ENCODE assay signal across 23 cellular contexts in genomic region chr2:96243843-96244242, GRCh38.
"Had no signal": no experiment of that assay in that cellular context is flagged by ENCODE, and none has a peak within 500 bp of the region (broad histone marks: within the 10 kb centered on the region; RNA-seq: fewer than 3 reads in every experiment).

No MANE protein-coding gene starts in this region.

- FAIRE-seq: endothelial cell of umbilical vein, keratinocyte, small intestine, urothelium cell line had no signal

- ATAC-seq: foreskin keratinocyte; left colon; left ventricle myocardium superior; right cardiac atrium; stimulated activated naive CD8-positive, alpha-beta T cell treated with anti-CD3 and anti-CD28 coated beads, Interleukin-15, Interleukin-2, amounts not matched to agents 100 U/mL and 50 U/mL, for 24 hours had no signal

- H3K4me3 ChIP-seq: colonic mucosa, lung, suprapubic skin, thyroid gland had no signal

- H3K4me1 ChIP-seq: colonic mucosa had no signal

- H3K27me3 ChIP-seq: colonic mucosa, foreskin keratinocyte, suprapubic skin, thyroid gland had no signal

- H3K27me3 Mint-ChIP-seq: naive B cell, type B pancreatic cell had no signal

- H3K36me3 ChIP-seq: colonic mucosa, suprapubic skin, thyroid gland had no signal

- H3K9me3 ChIP-seq: colonic mucosa, suprapubic skin, thyroid gland had no signal

- H3K27ac ChIP-seq: colonic mucosa, foreskin keratinocyte, suprapubic skin, thyroid gland had no signal

- H3K9me3 Mint-ChIP-seq: endodermal cell, immature natural killer cell, nephron, type B pancreatic cell had no signal

- H3K4me3 Mint-ChIP-seq: endodermal cell, immature natural killer cell, nephron, type B pancreatic cell had no signal

- DNase-seq: colonic mucosa; effector CD4-positive, alpha-beta T cell; endodermal cell; erythroblast; foreskin keratinocyte; immature natural killer cell; left colon; left ventricle myocardium superior; mesenchymal stem cell; naive B cell; posterior cingulate gyrus; right cardiac atrium; small intestine; stimulated activated CD4-positive, alpha-beta T cell treated with anti-CD3 and anti-CD28 coated beads, Interleukin-12 subunit alpha, Interleukin-12 subunit beta, amount 100 ng/mL, for 4 hours; stimulated activated naive CD8-positive, alpha-beta T cell treated with anti-CD3 and anti-CD28 coated beads, Interleukin-15, Interleukin-2, amounts not matched to agents 100 U/mL and 50 U/mL, for 24 hours; thyroid gland had no signal

- H3K36me3 Mint-ChIP-seq: type B pancreatic cell had no signal

- H3K27ac Mint-ChIP-seq: endodermal cell, nephron, type B pancreatic cell had no signal
